Comparison of ENCODE assay signal across 6 cellular contexts in genomic region chr4:157303471-157303960, GRCh38.
"Had no signal": no experiment of that assay in that cellular context is flagged by ENCODE, and none has a peak within 500 bp of the region (broad histone marks: within the 10 kb centered on the region; RNA-seq: fewer than 3 reads in every experiment).

No MANE protein-coding gene starts in this region.

- ATAC-seq: K562 had no signal

- H3K27ac ChIP-seq: GM23248 had no signal

- DNase-seq: GM23248, H9, HCEC 1CT, IMR-90, KG1 had no signal

- H3K4me3 ChIP-seq: GM23248, K562 had no signal
